Comparison of ENCODE assay signal across 15 cellular contexts in genomic region chr17:48471807-48472484, GRCh38. TPM values are rescaled to one million over a fixed set of nuclear protein-coding genes. Genes with fewer than 3 reads are reported as not detected.
DNase-seq lines count a peak whose midpoint lies in the region; TF ChIP-seq lines count a peak whose summit lies in the region.
"Had no signal": no experiment of that assay in that cellular context is flagged by ENCODE, and none has a peak within 500 bp of the region (broad histone marks: within the 10 kb centered on the region; RNA-seq: fewer than 3 reads in every experiment).

No MANE protein-coding gene starts in this region.

- no peak for TF ChIP-seq CTCF in AG04450 (IDR thresholded peaks at IDR 0.05; ENCODE audit: low read depth, low read length)
- no peak for TF ChIP-seq CTCF in HEK293 (tag by site-specific recombination; IDR thresholded peaks at IDR 0.05)
- TF ChIP-seq CTCF in CD14-positive monocyte (IDR thresholded peaks at IDR 0.05), result no peak

- CTCF ChIA-PET in AG04450 (lab: Charles Lee) (interaction anchor here (0.7 to 1.8 kb wide), 2 partner anchors 121 to 200 kb away, joined by 3 to 7 read pairs; no protein-coding TSS in a partner anchor), HEK293 (lab: Yijun Ruan, JAX) (interaction anchor here (0.6 to 2.6 kb wide), 11 partner anchors 9 to 411 kb away, joined by 3 to 29 read pairs (median 3); no protein-coding TSS in a partner anchor)

- H3K4me1 ChIP-seq in HEK293 (ENCODE audit: control insufficient read depth, insufficient read depth, low read length) (peaks cover 15% of the 10 kb centered on the region), iPS-15b (ENCODE audit: control insufficient read depth, insufficient read depth, low read length) (peaks cover 8% of the 10 kb centered on the region)
- H3K4me1 ChIP-seq: heart left ventricle had no signal

- H3K4me3 Mint-ChIP-seq in CD14-positive monocyte, result no peak overlapping the region
- H3K4me3 Mint-ChIP-seq: activated CD4-positive, alpha-beta T cell treated with anti-CD3 and anti-CD28 coated beads, Interleukin-2, amount 10 ng/mL, durations not matched to agents 7 days and 5 days; T-cell had no signal

- no peaks in the 10 kb centered on the region for H3K9me3 Mint-ChIP-seq in CD14-positive monocyte
- H3K9me3 Mint-ChIP-seq: activated CD4-positive, alpha-beta T cell treated with anti-CD3 and anti-CD28 coated beads, Interleukin-2, amount 10 ng/mL, durations not matched to agents 7 days and 5 days; T-cell had no signal

- DNase-seq in AG04450 (ENCODE audit: low read depth, low spot score) (no peak), NCI-H774 (lab: John Stamatoyannopoulos, UW) (peak; percentile 64), DMS153 treated with DMSO at 0.1 percent for 48 hours (lab: John Stamatoyannopoulos, UW; ENCODE audit: unreplicated experiment) (no peak), CD14-positive monocyte (ENCODE audit: low spot score) (no peak)
- no peak for DNase-seq in activated CD4-positive, alpha-beta T cell treated with anti-CD3 and anti-CD28 coated beads, Interleukin-2, amount 50 U/mL, for 48 hours
- DNase-seq in effector CD8-positive, alpha-beta T cell (lab: John Stamatoyannopoulos, UW), result no peak
- DNase-seq: activated CD4-positive, alpha-beta T cell treated with anti-CD3 and anti-CD28 coated beads, Interleukin-2, amount 10 ng/mL, durations not matched to agents 7 days and 5 days; activated naive CD4-positive, alpha-beta T cell; heart left ventricle; ovary had no signal

- POLR2A ChIA-PET in AG04450 (lab: Yijun Ruan, JAX) (interaction anchor here (0.6 to 1.5 kb wide), 3 partner anchors 11 to 51 kb away, joined by 4 to 12 read pairs (median 4); no protein-coding TSS in a partner anchor), HEK293 (lab: Yijun Ruan, JAX) (interaction anchor here (0.7 to 2.4 kb wide), 4 partner anchors 11 to 75 kb away, joined by 3 to 9 read pairs (median 4); no protein-coding TSS in a partner anchor)

- H3K36me3 ChIP-seq in HEK293 (ENCODE audit: control insufficient read depth in 2 of 2, insufficient read depth in 1 of 2, low read length in 2 of 2), result no peaks in the 10 kb centered on the region
- H3K36me3 ChIP-seq in iPS-15b (ENCODE audit: control insufficient read depth, insufficient read depth, low read length), result no peaks in the 10 kb centered on the region
- H3K36me3 ChIP-seq: cardiac muscle cell, heart left ventricle, ovary had no signal

- H3K27ac ChIP-seq in AG04450 (ENCODE audit: low read depth, low read length), result peak overlapping the region; percentile 59
- no peak overlapping the region; the same call in 1 of the 2 replicates for H3K27ac ChIP-seq in HEK293 (ENCODE audit: extremely low read depth, low read depth, low read length)
- H3K27ac ChIP-seq: cardiac muscle cell, heart left ventricle, ovary had no signal

- H3K27me3 Mint-ChIP-seq in CD14-positive monocyte (ENCODE audit: low read depth in 3 of 3), result peaks cover 12 to 27% (median 20%) of the 10 kb centered on the region in 3 donors
- H3K27me3 Mint-ChIP-seq: T-cell had no signal

- H3K27ac Mint-ChIP-seq in CD14-positive monocyte, result no peak overlapping the region
- H3K27ac Mint-ChIP-seq: activated CD4-positive, alpha-beta T cell treated with anti-CD3 and anti-CD28 coated beads, Interleukin-2, amount 10 ng/mL, durations not matched to agents 7 days and 5 days; T-cell had no signal

- H3K9me3 ChIP-seq in AG04450 (ENCODE audit: control insufficient read depth, insufficient read depth, low read length), result no peaks in the 10 kb centered on the region
- no peaks in the 10 kb centered on the region for H3K9me3 ChIP-seq in HEK293 (ENCODE audit: control insufficient read depth, insufficient read depth, low read depth, low read length)
- H3K9me3 ChIP-seq in iPS-15b (ENCODE audit: control insufficient read depth, insufficient read depth, low read length), result no peaks in the 10 kb centered on the region
- H3K9me3 ChIP-seq: heart left ventricle, ovary had no signal

- no peaks in the 10 kb centered on the region for H3K4me1 Mint-ChIP-seq in CD14-positive monocyte

- H3K27me3 ChIP-seq in AG04450 (ENCODE audit: control insufficient read depth, insufficient read depth, low read length) (no peaks in the 10 kb centered on the region), iPS-15b (ENCODE audit: control insufficient read depth, insufficient read depth, low read length) (peaks cover 6% of the 10 kb centered on the region)
- H3K27me3 ChIP-seq: ovary had no signal

- intact Hi-C loops in CD14-positive monocyte (cut with micrococcal nuclease), result no loop called here

- H3K36me3 Mint-ChIP-seq in CD14-positive monocyte, result no peaks in the 10 kb centered on the region
- H3K36me3 Mint-ChIP-seq: T-cell had no signal

- peak overlapping the region; percentile 47 for H3K9ac ChIP-seq in iPS-15b (ENCODE audit: low read depth, low read length)

- H3K4me3 ChIP-seq in AG04450 (ENCODE audit: low read depth, low read length), result no peak overlapping the region
- no peak overlapping the region for H3K4me3 ChIP-seq in HEK293 (ENCODE audit: low read depth, low read length)
- H3K4me3 ChIP-seq in iPS-15b (ENCODE audit: low read depth, low read length), result no peak overlapping the region
- H3K4me3 ChIP-seq: cardiac muscle cell, heart left ventricle, ovary had no signal

TF ChIP-seq in HEK293, 187 proteins besides CTCF, POLR2A, EP300 and RAD21:
- TF ChIP-seq SCRT1 (tag by site-specific recombination; IDR thresholded peaks at IDR 0.05; ENCODE audit: borderline replicate concordance) (peak; percentile 94; the same call in 1 of the 2 replicates), ZBTB6 (tag by site-specific recombination; IDR thresholded peaks at IDR 0.05) (peak; percentile 55; the same call in 1 of the 2 replicates), ZNF202 (tag by site-specific recombination; IDR thresholded peaks at IDR 0.05; ENCODE audit: borderline replicate concordance) (no peak), SP7 (tag by site-specific recombination; IDR thresholded peaks at IDR 0.05) (peak; percentile 98), PRDM10 (tag by site-specific recombination; IDR thresholded peaks at IDR 0.05) (peak; percentile 14; the same call in 1 of the 2 replicates), ZNF776 (tag by site-specific recombination; IDR thresholded peaks at IDR 0.05; ENCODE audit: borderline replicate concordance) (no peak)

RNA-seq across cellular contexts. Expression of gene SKAP1, which starts 41.9 kb away (rescaled TPM):
- polyA plus RNA-seq in AG04450 (2011; rRNA removed) (not detected in 2 replicates), CD14-positive monocyte (1 to 10 TPM in 1 of 2 donors, under 1 TPM in 1; 0.52 to 1.0 TPM)
- not detected in 2 replicates for polyA minus RNA-seq in AG04450 (2011; rRNA and poly(A)+ RNA removed)
- polyA plus RNA-seq: cardiac muscle cell had no signal

RNA-seq across cellular contexts. Expression of gene HOXB1, which starts 58.9 kb away (rescaled TPM):
- polyA plus RNA-seq in AG04450 (2011; rRNA removed) (not detected in 2 replicates), CD14-positive monocyte (not detected)
- not detected in 2 replicates for polyA minus RNA-seq in AG04450 (2011; rRNA and poly(A)+ RNA removed)
- polyA plus RNA-seq: heart left ventricle, liver, ovary had no signal
